9 cellular contexts compared by ENCODE assay signal in genomic region chr5:139903805-139904565, GRCh38.
DNase-seq lines count a peak whose midpoint lies in the region; ATAC-seq, FAIRE-seq and TF ChIP-seq lines count a peak whose summit lies in the region.
"Had no signal": no experiment of that assay in that cellular context is flagged by ENCODE, and none has a peak within 500 bp of the region (broad histone marks: within the 10 kb centered on the region; RNA-seq: fewer than 3 reads in every experiment).

No MANE protein-coding gene starts in this region.

- TF ChIP-seq CTCF in D721Med (IDR thresholded peaks at IDR 0.05; ENCODE audit: insufficient read depth, missing control alignments): no peak
- TF ChIP-seq CTCF in body of pancreas (IDR thresholded peaks at IDR 0.05): no peak

- no peaks in the 10 kb centered on the region for H3K27me3 ChIP-seq in body of pancreas

- H3K9me3 Mint-ChIP-seq in stimulated activated naive B cell treated with anti-CD40 and anti-IgM and Interleukin-4, amounts not matched to agents 10 μg/mL and 1 μg/mL and 100 μg/mL, for 72 hours: no peaks in the 10 kb centered on the region

- H3K27ac ChIP-seq in body of pancreas: no peak overlapping the region
- H3K27ac ChIP-seq: HL-60 had no signal

- ATAC-seq in HG02798 (IDR thresholded peaks at IDR 0.05; ENCODE audit: poor library complexity, unreplicated experiment): peak; percentile 33
- peak; percentile 33 for ATAC-seq in body of pancreas
- peak; percentile 78 to 84 for ATAC-seq in stimulated activated naive B cell treated with anti-CD40 and anti-IgM and Interleukin-4, amounts not matched to agents 10 μg/mL and 1 μg/mL and 100 μg/mL, for 72 hours (replicated peaks)
- ATAC-seq in HG02970 (IDR thresholded peaks at IDR 0.05; ENCODE audit: low FRiP score, unreplicated experiment): no peak
- ATAC-seq in HG02884 (IDR thresholded peaks at IDR 0.05; ENCODE audit: unreplicated experiment): no peak

- no peaks in the 10 kb centered on the region for H3K36me3 Mint-ChIP-seq in stimulated activated naive B cell treated with anti-CD40 and anti-IgM and Interleukin-4, amounts not matched to agents 10 μg/mL and 1 μg/mL and 100 μg/mL, for 72 hours

- TF ChIP-seq POLR2A in body of pancreas (IDR thresholded peaks at IDR 0.05): no peak

- no peak for FAIRE-seq in D721Med (lab: Jason Lieb, UNC)

- H3K9me3 ChIP-seq in body of pancreas: no peaks in the 10 kb centered on the region

- no peak overlapping the region for H3K27ac Mint-ChIP-seq in stimulated activated naive B cell treated with anti-CD40 and anti-IgM and Interleukin-4, amounts not matched to agents 10 μg/mL and 1 μg/mL and 100 μg/mL, for 72 hours

- intact Hi-C loops in body of pancreas (cut with DNase I): no loop called here

- no peaks in the 10 kb centered on the region for H3K36me3 ChIP-seq in body of pancreas (replicated peaks in 1 of 2; ENCODE audit: insufficient read depth in 1 of 2, low read depth in 2 of 2)

- H3K4me1 Mint-ChIP-seq in stimulated activated naive B cell treated with anti-CD40 and anti-IgM and Interleukin-4, amounts not matched to agents 10 μg/mL and 1 μg/mL and 100 μg/mL, for 72 hours: peaks cover 6 to 7% of the 10 kb centered on the region in 2 donors

- WGBS in body of pancreas, 2 donors: 0 to 5% methylated on average over 17 to 63 of the region's 88 CpGs

- DNase-seq in D721Med (ENCODE audit: insufficient read length, low spot score) (peak; percentile 49), body of pancreas (peak in 2 of 4 donors; percentile 16 to 36), kidney tubule cell (ENCODE audit: low spot score) (peak; percentile 2), CD1c-positive myeloid dendritic cell (ENCODE audit: extremely low spot score) (no peak)
- DNase-seq in stimulated activated naive B cell treated with anti-CD40 and anti-IgM and Interleukin-4, amounts not matched to agents 10 μg/mL and 1 μg/mL and 100 μg/mL, for 72 hours: peak; percentile 15

- peaks cover 21% of the 10 kb centered on the region for H3K4me1 ChIP-seq in body of pancreas

- peaks cover 29 to 40% of the 10 kb centered on the region in 2 donors for H3K27me3 Mint-ChIP-seq in stimulated activated naive B cell treated with anti-CD40 and anti-IgM and Interleukin-4, amounts not matched to agents 10 μg/mL and 1 μg/mL and 100 μg/mL, for 72 hours

- peak overlapping the region; percentile 68 to 72 for H3K4me3 Mint-ChIP-seq in stimulated activated naive B cell treated with anti-CD40 and anti-IgM and Interleukin-4, amounts not matched to agents 10 μg/mL and 1 μg/mL and 100 μg/mL, for 72 hours

- H3K4me3 ChIP-seq in body of pancreas: peak overlapping the region in 1 of 2 donors; percentile 41

Comparison
In these comparisons a context has a peak if more than half of its experiments do, and no peak if none do; other contexts are left out.
1. ATAC-seq: peak in HG02798 (single experiment), body of pancreas (single experiment) and stimulated activated naive B cell treated with anti-CD40 and anti-IgM and Interleukin-4, amounts not matched to agents 10 μg/mL and 1 μg/mL and 100 μg/mL, for 72 hours (2 of 2); none in HG02970 (single experiment) and HG02884 (single experiment).